ENCODE assay signal across 8 cellular contexts in the genomic region with DNA sequence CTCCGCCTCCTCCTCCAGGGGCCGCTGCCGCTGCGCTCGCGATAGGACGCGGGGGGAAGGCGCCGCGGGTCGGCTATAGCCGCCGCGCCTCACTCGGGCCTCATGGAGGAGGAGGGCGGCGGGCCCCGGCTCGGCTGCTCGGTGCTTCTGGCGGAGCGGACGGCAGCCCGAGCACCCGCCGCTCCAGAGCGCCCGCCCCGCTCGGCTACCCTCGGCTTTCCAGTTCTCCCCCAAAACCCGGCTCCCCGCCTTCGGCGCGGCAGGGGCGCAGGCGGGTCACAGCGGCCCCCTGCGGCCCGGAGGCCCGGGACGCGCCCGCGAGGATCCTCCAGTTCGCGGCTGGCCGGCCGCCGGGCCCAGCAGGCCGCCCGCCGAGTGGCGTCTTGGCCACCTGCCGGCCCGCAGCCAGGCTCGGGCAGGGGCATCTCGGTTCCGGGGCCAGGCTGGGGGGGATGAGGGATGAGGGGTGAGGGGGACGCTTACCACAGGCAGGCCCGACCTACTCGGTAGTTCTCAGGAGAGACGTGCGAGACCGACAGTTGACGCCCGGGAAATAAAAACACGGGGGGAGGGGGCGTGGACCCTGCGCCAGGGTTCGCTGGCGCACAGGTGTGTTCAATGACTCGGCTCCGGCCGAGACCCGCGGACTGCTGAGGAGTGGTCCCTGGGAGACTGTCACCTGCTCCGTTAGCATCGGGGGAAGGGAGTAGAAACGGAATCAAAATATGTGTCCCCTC. TPM values are rescaled to one million over a fixed set of nuclear protein-coding genes. Genes with fewer than 3 reads are reported as not detected.
DNase-seq lines count a peak whose midpoint lies in the region; ATAC-seq and TF ChIP-seq lines count a peak whose summit lies in the region.

TSS of gene PAIP1 (minus strand) at position 221 of the 737 bp plus-strand sequence. CDS start 231 bp downstream, outside the sequence.

- CTCF ChIA-PET in CD4-positive, alpha-beta memory T cell (lab: Charles Lee; ENCODE audit: partially characterized antibody), result interaction anchor here (0.6 to 5.8 kb wide), 7 partner anchors 43 to 73 kb away, joined by 3 to 36 read pairs (median 7); partner anchors contain the start of genes NNT and TMEM267
- CTCF ChIA-PET in activated CD8-positive, alpha-beta T cell treated with anti-CD3 and anti-CD28 coated beads for 36 hours (lab: Charles Lee), result interaction anchor here (1.0 kb wide), 2 partner anchors 46 to 73 kb away, joined by 3 to 4 read pairs; partner anchors contain the start of genes NNT and TMEM267

- no peaks in the 10 kb centered on the region for H3K36me3 ChIP-seq in CD4-positive, alpha-beta memory T cell (ENCODE audit: insufficient read depth, low read length)

- peak within 1 kb of the TSS; percentile 84 for H3K27ac ChIP-seq in CD4-positive, alpha-beta memory T cell (ENCODE audit: low read depth, low read length)

- peak within 1 kb of the TSS; percentile 79 to 84 for H3K4me3 ChIP-seq in CD4-positive, alpha-beta memory T cell (ENCODE audit: low read length in 2 of 2)

- H3K9me3 Mint-ChIP-seq in CD4-positive, alpha-beta memory T cell, result no peaks in the 10 kb centered on the region
- H3K9me3 Mint-ChIP-seq in activated CD8-positive, alpha-beta T cell treated with anti-CD3 and anti-CD28 coated beads for 36 hours, result no peaks in the 10 kb centered on the region

- H3K4me3 Mint-ChIP-seq in CD4-positive, alpha-beta memory T cell, result peak within 1 kb of the TSS; percentile 91 to 98 (median 94)
- peak within 1 kb of the TSS; percentile 87 for H3K4me3 Mint-ChIP-seq in activated CD8-positive, alpha-beta T cell treated with anti-CD3 and anti-CD28 coated beads for 36 hours

- peak; percentile 69 for TF ChIP-seq CTCF in activated CD8-positive, alpha-beta T cell treated with anti-CD3 and anti-CD28 coated beads for 36 hours (IDR thresholded peaks at IDR 0.05)

- ATAC-seq in GM19351 (IDR thresholded peaks at IDR 0.05; ENCODE audit: unreplicated experiment), result peak; percentile 70
- ATAC-seq in HG03520 (IDR thresholded peaks at IDR 0.05; ENCODE audit: unreplicated experiment), result peak; percentile 93
- peak; percentile 87 for ATAC-seq in activated CD8-positive, alpha-beta T cell treated with anti-CD3 and anti-CD28 coated beads for 36 hours

- intact Hi-C loops in CD4-positive, alpha-beta memory T cell (cut with micrococcal nuclease), result loop anchor here (1.0 to 5.0 kb wide), 8 partner anchors 42 to 1250 kb away; partner anchors contain the start of genes C5orf34, HMGCS1, MRPS30 and NNT
- intact Hi-C loops in activated CD8-positive, alpha-beta T cell treated with anti-CD3 and anti-CD28 coated beads for 36 hours (cut with micrococcal nuclease), result loop anchor here (2.0 to 5.0 kb wide), 2 partner anchors 45 to 72 kb away; partner anchors contain the start of gene NNT

- H3K27me3 Mint-ChIP-seq in CD4-positive, alpha-beta memory T cell, result no peaks in the 10 kb centered on the region
- peaks cover 1% of the 10 kb centered on the region for H3K27me3 Mint-ChIP-seq in activated CD8-positive, alpha-beta T cell treated with anti-CD3 and anti-CD28 coated beads for 36 hours

- POLR2A ChIA-PET in CD4-positive, alpha-beta memory T cell (lab: Charles Lee; ENCODE audit: partially characterized antibody), result interaction anchor here (0.6 to 9.5 kb wide), 12 partner anchors 13 to 1653 kb away, joined by 3 to 124 read pairs (median 4); partner anchors contain the start of genes C5orf34, HMGCS1, NNT and RIMOC1
- POLR2A ChIA-PET in activated CD8-positive, alpha-beta T cell treated with anti-CD3 and anti-CD28 coated beads for 36 hours (lab: Charles Lee), result interaction anchor here (0.7 to 3.1 kb wide), 6 partner anchors 13 to 73 kb away, joined by 3 to 14 read pairs (median 6); partner anchors contain the start of genes NNT and TMEM267

- no peaks in the 10 kb centered on the region for H3K27me3 ChIP-seq in CD4-positive, alpha-beta memory T cell (ENCODE audit: insufficient read depth, low read length)

- peak; percentile 86 to 91 (median 88) for DNase-seq in CD4-positive, alpha-beta memory T cell
- DNase-seq in NCI-H82 (lab: John Stamatoyannopoulos, UW) (peak; percentile 84), lung microvascular endothelial cell (ENCODE audit: low read depth in 2 of 2) (peak; percentile 91 to 93)
- peak; percentile 83 for DNase-seq in activated CD8-positive, alpha-beta T cell treated with anti-CD3 and anti-CD28 coated beads for 36 hours
- peak; percentile 76 for DNase-seq in effector CD4-positive, alpha-beta T cell
- DNase-seq in stimulated activated CD4-positive, alpha-beta T cell treated with anti-CD3 and anti-CD28 coated beads, TNF-alpha, amount 100 ng/mL, for 48 hours (ENCODE audit: low read depth in 3 of 3), result peak; percentile 66 to 80 (median 67)

- H3K36me3 Mint-ChIP-seq in CD4-positive, alpha-beta memory T cell, result peaks cover 0 to 14% of the 10 kb centered on the region in 2 donors
- peaks cover 4% of the 10 kb centered on the region for H3K36me3 Mint-ChIP-seq in activated CD8-positive, alpha-beta T cell treated with anti-CD3 and anti-CD28 coated beads for 36 hours (ENCODE audit: low read depth)

- peaks cover 40% of the 10 kb centered on the region for H3K4me1 ChIP-seq in CD4-positive, alpha-beta memory T cell (ENCODE audit: insufficient read depth, low read length)

- H3K27ac Mint-ChIP-seq in CD4-positive, alpha-beta memory T cell, result peak within 1 kb of the TSS; percentile 93 to 99 (median 97)
- H3K27ac Mint-ChIP-seq in activated CD8-positive, alpha-beta T cell treated with anti-CD3 and anti-CD28 coated beads for 36 hours, result peak within 1 kb of the TSS; percentile 93

- no peaks in the 10 kb centered on the region for H3K9me3 ChIP-seq in CD4-positive, alpha-beta memory T cell (ENCODE audit: control insufficient read depth in 1 of 2, low read length in 2 of 2)

- peaks cover 7 to 13% (median 10%) of the 10 kb centered on the region in 4 donors for H3K4me1 Mint-ChIP-seq in CD4-positive, alpha-beta memory T cell
- peaks cover 17% of the 10 kb centered on the region for H3K4me1 Mint-ChIP-seq in activated CD8-positive, alpha-beta T cell treated with anti-CD3 and anti-CD28 coated beads for 36 hours (ENCODE audit: low read depth)

RNA-seq across cellular contexts. Expression of gene PAIP1, which starts in this region (rescaled TPM):
- 10 to 100 TPM; 36.0 to 38.0 TPM for total RNA-seq in CD4-positive, alpha-beta memory T cell
- polyA plus RNA-seq in CD4-positive, alpha-beta memory T cell, result 10 to 100 TPM; 48.1 to 48.9 TPM
- 10 to 100 TPM; 43.6 to 44.6 TPM for total RNA-seq in activated CD8-positive, alpha-beta T cell treated with anti-CD3 and anti-CD28 coated beads for 36 hours
- total RNA-seq in lung microvascular endothelial cell, result 71.3 and 71.8 TPM in 2 replicates

Comparison
In these comparisons a context has a peak if more than half of its experiments do, and no peak if none do; other contexts are left out.
1. Peak in every context shown above with its lines: DNase-seq, ATAC-seq, H3K4me3 ChIP-seq and H3K27ac ChIP-seq.